In genomic region chr12:73308079-73308478, GRCh38 we compare ENCODE assay signal across 19 cellular contexts.
"Had no signal": no experiment of that assay in that cellular context is flagged by ENCODE, and none has a peak within 500 bp of the region (broad histone marks: within the 10 kb centered on the region; RNA-seq: fewer than 3 reads in every experiment).

No MANE protein-coding gene starts in this region.

- FAIRE-seq: islet of Langerhans had no signal

- DNase-seq: activated CD4-positive, alpha-beta T cell treated with anti-CD3 and anti-CD28 coated beads, Interleukin-2, amount 10 ng/mL, durations not matched to agents 24 days and 14 days; activated CD4-positive, CD25-positive, alpha-beta regulatory T cell; activated CD8-positive, alpha-beta memory T cell treated with anti-CD3 and anti-CD28 coated beads, Interleukin-2, amount 50 U/mL, for 48 hours; activated gamma-delta T cell; activated T-cell treated with anti-CD3 and anti-CD28 coated beads, Interleukin-2, amount 50 U/mL, for 72 hours; erythroblast; left lung; retina; stimulated activated CD4-positive, alpha-beta T cell treated with anti-CD3 and anti-CD28 coated beads, Interleukin-4, amount 100 ng/mL, for 4 hours; stimulated activated CD8-positive, alpha-beta memory T cell treated with anti-CD3 and anti-CD28 coated beads, Interleukin-4, amount 100 ng/mL, for 48 hours; stimulated activated naive CD4-positive, alpha-beta T cell treated with Interleukin-2 at 50 U/mL for 16 hours; substantia nigra; transverse colon had no signal

- H3K27me3 Mint-ChIP-seq: activated CD4-positive, alpha-beta T cell treated with anti-CD3 and anti-CD28 coated beads, Interleukin-2, amount 10 ng/mL, durations not matched to agents 24 days and 14 days; memory B cell; natural killer cell treated with Interleukin-12 subunit alpha and Interleukin-12 subunit beta and Interleukin-15 and Interleukin-18, amount 100 ng/mL, for 72 hours had no signal

- H3K4me1 ChIP-seq: left lung, transverse colon, vagina had no signal

- H3K4me3 Mint-ChIP-seq: activated CD4-positive, alpha-beta T cell treated with anti-CD3 and anti-CD28 coated beads, Interleukin-2, amount 10 ng/mL, durations not matched to agents 24 days and 14 days; activated T-cell treated with anti-CD3 and anti-CD28 coated beads, Interleukin-2, amount 50 U/mL, for 72 hours; memory B cell; natural killer cell treated with Interleukin-12 subunit alpha and Interleukin-12 subunit beta and Interleukin-15 and Interleukin-18, amount 100 ng/mL, for 72 hours had no signal

- H3K36me3 Mint-ChIP-seq: activated naive CD4-positive, alpha-beta T cell treated with anti-CD3 and anti-CD28 coated beads, Interleukin-2, amount 50 U/mL, for 72 hours; memory B cell had no signal

- H3K36me3 ChIP-seq: cardiac muscle cell, left lung, transverse colon, vagina had no signal

- ATAC-seq: activated naive CD4-positive, alpha-beta T cell treated with anti-CD3 and anti-CD28 coated beads, Interleukin-2, amount 50 U/mL, for 72 hours; activated T-cell treated with anti-CD3 and anti-CD28 coated beads, Interleukin-2, amount 50 U/mL, for 72 hours; natural killer cell treated with Interleukin-12 subunit alpha and Interleukin-12 subunit beta and Interleukin-15 and Interleukin-18, amount 100 ng/mL, for 72 hours had no signal

- H3K27ac Mint-ChIP-seq: activated CD4-positive, alpha-beta T cell treated with anti-CD3 and anti-CD28 coated beads, Interleukin-2, amount 10 ng/mL, durations not matched to agents 24 days and 14 days; activated naive CD4-positive, alpha-beta T cell treated with anti-CD3 and anti-CD28 coated beads, Interleukin-2, amount 50 U/mL, for 72 hours; activated T-cell treated with anti-CD3 and anti-CD28 coated beads, Interleukin-2, amount 50 U/mL, for 72 hours; memory B cell; natural killer cell treated with Interleukin-12 subunit alpha and Interleukin-12 subunit beta and Interleukin-15 and Interleukin-18, amount 100 ng/mL, for 72 hours had no signal

- H3K27me3 ChIP-seq: cardiac muscle cell, left lung, transverse colon, vagina had no signal

- H3K27ac ChIP-seq: cardiac muscle cell, left lung, transverse colon, vagina had no signal

- H3K9me3 ChIP-seq: vagina had no signal

- H3K4me3 ChIP-seq: cardiac muscle cell, left lung, transverse colon, vagina had no signal

- H3K4me1 Mint-ChIP-seq: activated CD4-positive, alpha-beta T cell treated with anti-CD3 and anti-CD28 coated beads, Interleukin-2, amount 10 ng/mL, durations not matched to agents 24 days and 14 days; memory B cell had no signal

- H3K9me3 Mint-ChIP-seq: activated CD4-positive, alpha-beta T cell treated with anti-CD3 and anti-CD28 coated beads, Interleukin-2, amount 10 ng/mL, durations not matched to agents 24 days and 14 days had no signal
